Comparison of ENCODE assay signal across 20 cellular contexts in genomic region chr4:4607336-4608213, GRCh38.
DNase-seq lines count a peak whose midpoint lies in the region; ATAC-seq, FAIRE-seq and TF ChIP-seq lines count a peak whose summit lies in the region.
"Had no signal": no experiment of that assay in that cellular context is flagged by ENCODE, and none has a peak within 500 bp of the region (broad histone marks: within the 10 kb centered on the region; RNA-seq: fewer than 3 reads in every experiment).

No MANE protein-coding gene starts in this region.

- WGBS in mesendoderm (ENCODE audit: extremely low coverage, insufficient coverage, low lambda C conversion rate) = no CpG with 5 or more reads among the region's 19 CpGs
- 88 to 90% methylated on average over 19 of the region's 19 CpGs for WGBS in pancreas, 2 donors

- H4K5ac ChIP-seq in mesendoderm (ENCODE audit: low read length) = no peak overlapping the region

- H3K27ac ChIP-seq in mesendoderm (ENCODE audit: low read depth, low read length) = no peak overlapping the region
- no peak overlapping the region for H3K27ac ChIP-seq in pancreas

- peaks cover 21% of the 10 kb centered on the region for H3K4me1 Mint-ChIP-seq in Caco-2 (ENCODE audit: low read depth, unreplicated experiment)

- no peaks in the 10 kb centered on the region for H3K9me3 ChIP-seq in Caco-2
- H3K9me3 ChIP-seq in NT2/D1 (ENCODE audit: insufficient read depth, low read length) = peaks cover 8% of the 10 kb centered on the region; the same call in 1 of the 2 replicates
- H3K9me3 ChIP-seq in pancreas = no peaks in the 10 kb centered on the region
- H3K9me3 ChIP-seq: HAP-1 had no signal

- no peak overlapping the region for H2AK5ac ChIP-seq in mesendoderm (ENCODE audit: low read length)

- no peak overlapping the region for H2BK15ac ChIP-seq in mesendoderm (replicated peaks; ENCODE audit: low read depth)

- H3K36me3 Mint-ChIP-seq in Caco-2 (ENCODE audit: insufficient read depth, unreplicated experiment) = no peaks in the 10 kb centered on the region

- H3K4me3 Mint-ChIP-seq in Caco-2 (ENCODE audit: unreplicated experiment) = no peak overlapping the region
- H3K4me3 Mint-ChIP-seq: CD8-positive, alpha-beta T cell had no signal

- H2BK5ac ChIP-seq in mesendoderm (ENCODE audit: low read length) = no peak overlapping the region

- H4K8ac ChIP-seq in mesendoderm (ENCODE audit: low read depth, low read length) = no peak overlapping the region

- H3K4me2 ChIP-seq in mesendoderm (ENCODE audit: low read length) = no peak overlapping the region

- H3K79me2 ChIP-seq in mesendoderm (ENCODE audit: control insufficient read depth, insufficient read depth, low read length) = no peaks in the 10 kb centered on the region

- H3K79me1 ChIP-seq in mesendoderm (ENCODE audit: low read length) = no peaks in the 10 kb centered on the region

- H3K4me3 ChIP-seq in Caco-2 (ENCODE audit: low read depth, low read length) = no peak overlapping the region
- H3K4me3 ChIP-seq in NT2/D1 (ENCODE audit: insufficient read length, low read depth) = no peak overlapping the region
- H3K4me3 ChIP-seq in mesendoderm (ENCODE audit: low read length) = no peak overlapping the region
- H3K4me3 ChIP-seq in pancreas = no peak overlapping the region
- H3K4me3 ChIP-seq: HAP-1 had no signal

- H3K56ac ChIP-seq in mesendoderm (ENCODE audit: low read length) = peak overlapping the region; percentile 74

- H3K27me3 Mint-ChIP-seq in Caco-2 (ENCODE audit: insufficient read depth, unreplicated experiment) = no peaks in the 10 kb centered on the region
- H3K27me3 Mint-ChIP-seq: IgD-negative memory B cell had no signal

- no TSS peak for BruUV-seq in Caco-2 (replicated peaks; lab: Mats Ljungman, UMichigan)

- peak overlapping the region; percentile 45 for H3K23ac ChIP-seq in mesendoderm (ENCODE audit: low read length)

- DNase-seq in Caco-2 (no peak), NT2/D1 (ENCODE audit: low read depth, low spot score) (no peak), foreskin melanocyte (peak; percentile 74), mesendoderm (no peak), pancreas (no peak), dedifferentiated amniotic fluid mesenchymal stem cell (ENCODE audit: extremely low spot score) (no peak), Right ventricle myocardium inferior (ENCODE audit: missing footprints) (no peak)
- DNase-seq: CD8-positive, alpha-beta T cell; DMS53; Karpas-422; NCI-H1417 treated with DMSO at 0.1 percent for 48 hours; NCI-H187 treated with DMSO at 0.1 percent for 48 hours; NCI-H226; NCI-H526 had no signal

- H3K27ac Mint-ChIP-seq in Caco-2 (ENCODE audit: unreplicated experiment) = peak overlapping the region; percentile 41
- H3K27ac Mint-ChIP-seq: CD8-positive, alpha-beta T cell; IgD-negative memory B cell had no signal

- no peak overlapping the region for H3K4ac ChIP-seq in mesendoderm (ENCODE audit: low read depth, low read length)

- H2BK120ac ChIP-seq in mesendoderm (ENCODE audit: low read depth, low read length) = no peak overlapping the region

- H3K27me3 ChIP-seq in Caco-2 (replicated peaks; ENCODE audit: control insufficient read depth, insufficient read depth, low read length) (no peaks in the 10 kb centered on the region), NT2/D1 (ENCODE audit: insufficient read depth, insufficient read length) (no peaks in the 10 kb centered on the region), mesendoderm (ENCODE audit: insufficient read depth, low read length, poor library complexity) (no peaks in the 10 kb centered on the region), pancreas (no peaks in the 10 kb centered on the region)

- H3K36me3 ChIP-seq in Caco-2 (ENCODE audit: control insufficient read depth, insufficient read depth, low read length) = no peaks in the 10 kb centered on the region; the same call in 1 of the 2 replicates
- H3K36me3 ChIP-seq in NT2/D1 (ENCODE audit: insufficient read depth, insufficient read length, low read length) = no peaks in the 10 kb centered on the region
- H3K36me3 ChIP-seq in mesendoderm (ENCODE audit: control insufficient read depth, insufficient read depth, low read length) = no peaks in the 10 kb centered on the region
- no peaks in the 10 kb centered on the region for H3K36me3 ChIP-seq in pancreas
- H3K36me3 ChIP-seq: HAP-1 had no signal

- no peak for ATAC-seq in pancreas
- ATAC-seq in Right ventricle myocardium inferior = no peak
- no peak for ATAC-seq in GM18861 (IDR thresholded peaks at IDR 0.05; ENCODE audit: unreplicated experiment)
- ATAC-seq: CD8-positive, alpha-beta T cell; Panc1 had no signal

- no peak overlapping the region for H3K18ac ChIP-seq in mesendoderm (ENCODE audit: low read length)

- H3K4me1 ChIP-seq in Caco-2 (peaks cover 35% of the 10 kb centered on the region), NT2/D1 (ENCODE audit: insufficient read depth, insufficient read length) (peaks cover 8% of the 10 kb centered on the region), mesendoderm (ENCODE audit: control insufficient read depth, low read depth, low read length) (peaks cover 7% of the 10 kb centered on the region), pancreas (peaks cover 0 to 5% (median 0%) of the 10 kb centered on the region in 3 donors)

- no peak for FAIRE-seq in pancreas (lab: Jason Lieb, UNC)
- FAIRE-seq: GM12891, HTR-8/SVneo had no signal

- intact Hi-C loops in Caco-2 (cut with micrococcal nuclease; ENCODE audit: unreplicated experiment) = no loop called here
- intact Hi-C loops in pancreas (cut with DNase I) = no loop called here
- intact Hi-C loops in Right ventricle myocardium inferior (cut with DNase I) = no loop called here

- H3K9me3 Mint-ChIP-seq in Caco-2 (ENCODE audit: unreplicated experiment) = peaks cover 9% of the 10 kb centered on the region
- H3K9me3 Mint-ChIP-seq: CD8-positive, alpha-beta T cell; IgD-negative memory B cell had no signal

- peak overlapping the region; percentile 18 for H3K9ac ChIP-seq in NT2/D1 (ENCODE audit: insufficient read length, low read depth)
- peak overlapping the region; percentile 40 for H3K9ac ChIP-seq in mesendoderm (ENCODE audit: low read length)

- CTCF ChIA-PET in Caco-2 (lab: Charles Lee) = interaction anchor here (0.6 kb wide), 1 partner anchor 87 kb away, joined by 4 read pairs; no protein-coding TSS in a partner anchor

- POLR2A ChIA-PET in Caco-2 (lab: Charles Lee) = no interaction called here

- no peak for TF ChIP-seq CTCF in Caco-2 (IDR thresholded peaks at IDR 0.05; ENCODE audit: insufficient read depth in 1 of 2, low read depth in 1 of 2, low read length in 1 of 2, severe bottlenecking in 1 of 2, unreplicated experiment in 1 of 2)
- no peak for TF ChIP-seq CTCF in pancreas (IDR thresholded peaks at IDR 0.05)
